Comparison of ENCODE assay signal across 11 cellular contexts in genomic region chr18:5894613-5895299, GRCh38. TPM values are rescaled to one million over a fixed set of nuclear protein-coding genes. Genes with fewer than 3 reads are reported as not detected.
DNase-seq lines count a peak whose midpoint lies in the region; ATAC-seq and TF ChIP-seq lines count a peak whose summit lies in the region.
"Had no signal": no experiment of that assay in that cellular context is flagged by ENCODE, and none has a peak within 500 bp of the region (broad histone marks: within the 10 kb centered on the region; RNA-seq: fewer than 3 reads in every experiment).

No MANE protein-coding gene starts in this region.

- POLR2A ChIA-PET in activated CD8-positive, alpha-beta T cell treated with anti-CD3 and anti-CD28 coated beads for 36 hours (lab: Charles Lee): no interaction called here
- POLR2A ChIA-PET in activated CD8-positive, alpha-beta T cell treated with anti-CD3 and anti-CD28 coated beads, Interleukin-2, amount 10 ng/mL, durations not matched to agents 7 days and 5 days (lab: Charles Lee): no interaction called here

- H3K36me3 Mint-ChIP-seq in activated CD8-positive, alpha-beta T cell treated with anti-CD3 and anti-CD28 coated beads for 36 hours (ENCODE audit: low read depth): no peaks in the 10 kb centered on the region
- no peaks in the 10 kb centered on the region for H3K36me3 Mint-ChIP-seq in activated CD8-positive, alpha-beta T cell treated with anti-CD3 and anti-CD28 coated beads, Interleukin-2, amount 10 ng/mL, durations not matched to agents 7 days and 5 days (ENCODE audit: low read depth)

- WGBS in liver: 3% methylated on average over 56 of the region's 56 CpGs

- H3K4me3 ChIP-seq in liver (ENCODE audit: low read depth in 1 of 3, low read length in 3 of 3) (peak overlapping the region in 2 of 3 donors; percentile 23 to 67), tibial artery (peak overlapping the region; percentile 35 to 50)

- peaks cover 8 to 33% (median 20%) of the 10 kb centered on the region in 4 donors for H3K4me1 ChIP-seq in liver (ENCODE audit: control insufficient read depth in 4 of 4, insufficient read depth in 4 of 4, low read length in 3 of 4)
- H3K4me1 ChIP-seq in tibial artery: peaks cover 0 to 33% (median 26%) of the 10 kb centered on the region in 4 donors

- no peaks in the 10 kb centered on the region for H3K9me3 Mint-ChIP-seq in activated CD8-positive, alpha-beta T cell treated with anti-CD3 and anti-CD28 coated beads for 36 hours
- no peaks in the 10 kb centered on the region for H3K9me3 Mint-ChIP-seq in activated CD8-positive, alpha-beta T cell treated with anti-CD3 and anti-CD28 coated beads, Interleukin-2, amount 10 ng/mL, durations not matched to agents 7 days and 5 days (ENCODE audit: insufficient read depth)

- no peak overlapping the region for H3K9ac ChIP-seq in liver (ENCODE audit: low read depth in 1 of 2, low read length in 2 of 2)

- no peak for ATAC-seq in activated CD8-positive, alpha-beta T cell treated with anti-CD3 and anti-CD28 coated beads for 36 hours
- ATAC-seq in activated CD8-positive, alpha-beta T cell treated with anti-CD3 and anti-CD28 coated beads, Interleukin-2, amount 10 ng/mL, durations not matched to agents 7 days and 5 days: no peak

- peak overlapping the region; percentile 51 for H3K27ac ChIP-seq in angular gyrus (ENCODE audit: low read depth, low read length)
- H3K27ac ChIP-seq in liver (ENCODE audit: low read depth in 1 of 2, low read length in 2 of 2): no peak overlapping the region
- no peak overlapping the region for H3K27ac ChIP-seq in tibial artery

- no peak for TF ChIP-seq RAD21 in liver (IDR thresholded peaks at IDR 0.05)

- no peak for DNase-seq in activated CD8-positive, alpha-beta T cell treated with anti-CD3 and anti-CD28 coated beads for 36 hours
- DNase-seq in activated CD8-positive, alpha-beta T cell treated with anti-CD3 and anti-CD28 coated beads, Interleukin-2, amount 10 ng/mL, durations not matched to agents 7 days and 5 days: no peak
- DNase-seq in tibial artery (peak in 1 of 2 donors; percentile 54), SHP77 treated with DMSO at 0.1 percent for 48 hours (lab: John Stamatoyannopoulos, UW) (no peak), globus pallidus (ENCODE audit: low spot score) (no peak)
- DNase-seq in stimulated activated CD4-positive, alpha-beta T cell treated with anti-CD3 and anti-CD28 coated beads, Interleukin-4, amount 100 ng/mL, for 4 hours: no peak
- DNase-seq: DND-41 had no signal

- H3K36me3 ChIP-seq in liver (ENCODE audit: control insufficient read depth in 4 of 4, insufficient read depth in 3 of 4, low read depth in 1 of 4, low read length in 3 of 4) (no peaks in the 10 kb centered on the region), tibial artery (no peaks in the 10 kb centered on the region)

- H3K27me3 ChIP-seq in liver (ENCODE audit: control insufficient read depth in 4 of 4, insufficient read depth in 4 of 4, low read length in 3 of 4) (peaks cover 0 to 20% (median 8%) of the 10 kb centered on the region in 4 donors), tibial artery (peaks cover 0 to 73% of the 10 kb centered on the region in 2 donors)

- H3K4me1 Mint-ChIP-seq in activated CD8-positive, alpha-beta T cell treated with anti-CD3 and anti-CD28 coated beads for 36 hours (ENCODE audit: low read depth): peaks cover 8% of the 10 kb centered on the region
- peaks cover 2% of the 10 kb centered on the region for H3K4me1 Mint-ChIP-seq in activated CD8-positive, alpha-beta T cell treated with anti-CD3 and anti-CD28 coated beads, Interleukin-2, amount 10 ng/mL, durations not matched to agents 7 days and 5 days (ENCODE audit: low read depth)

- H3K27ac Mint-ChIP-seq in activated CD8-positive, alpha-beta T cell treated with anti-CD3 and anti-CD28 coated beads for 36 hours: no peak overlapping the region
- H3K27ac Mint-ChIP-seq in activated CD8-positive, alpha-beta T cell treated with anti-CD3 and anti-CD28 coated beads, Interleukin-2, amount 10 ng/mL, durations not matched to agents 7 days and 5 days: no peak overlapping the region

- peaks cover 60% of the 10 kb centered on the region for H3K27me3 Mint-ChIP-seq in activated CD8-positive, alpha-beta T cell treated with anti-CD3 and anti-CD28 coated beads for 36 hours
- peaks cover 64% of the 10 kb centered on the region for H3K27me3 Mint-ChIP-seq in activated CD8-positive, alpha-beta T cell treated with anti-CD3 and anti-CD28 coated beads, Interleukin-2, amount 10 ng/mL, durations not matched to agents 7 days and 5 days (ENCODE audit: low read depth)

- TF ChIP-seq CTCF in activated CD8-positive, alpha-beta T cell treated with anti-CD3 and anti-CD28 coated beads for 36 hours (IDR thresholded peaks at IDR 0.05): no peak
- TF ChIP-seq CTCF in liver (IDR thresholded peaks at IDR 0.05; ENCODE audit: low read depth, low read length, missing input control): no peak
- TF ChIP-seq CTCF in tibial artery (IDR thresholded peaks at IDR 0.05): no peak

- CTCF ChIA-PET in activated CD8-positive, alpha-beta T cell treated with anti-CD3 and anti-CD28 coated beads for 36 hours (lab: Charles Lee): interaction anchor here (1.3 to 1.4 kb wide), 2 partner anchors 10 to 15 kb away, joined by 4 read pairs; no protein-coding TSS in a partner anchor
- CTCF ChIA-PET in activated CD8-positive, alpha-beta T cell treated with anti-CD3 and anti-CD28 coated beads, Interleukin-2, amount 10 ng/mL, durations not matched to agents 7 days and 5 days (lab: Charles Lee): interaction anchor here (1.5 kb wide), 1 partner anchor 16 kb away, joined by 5 read pairs; no protein-coding TSS in a partner anchor

- peak overlapping the region; percentile 2 for H3K4me3 Mint-ChIP-seq in activated CD8-positive, alpha-beta T cell treated with anti-CD3 and anti-CD28 coated beads for 36 hours
- H3K4me3 Mint-ChIP-seq in activated CD8-positive, alpha-beta T cell treated with anti-CD3 and anti-CD28 coated beads, Interleukin-2, amount 10 ng/mL, durations not matched to agents 7 days and 5 days: no peak overlapping the region

- intact Hi-C loops in activated CD8-positive, alpha-beta T cell treated with anti-CD3 and anti-CD28 coated beads for 36 hours (cut with micrococcal nuclease): no loop called here
- intact Hi-C loops in tibial artery (cut with DNase I; ENCODE audit: low total_unique reads): no loop called here

- no peaks in the 10 kb centered on the region for H3K9me3 ChIP-seq in liver (ENCODE audit: control insufficient read depth in 4 of 4, low read length in 3 of 4)
- H3K9me3 ChIP-seq in tibial artery: no peaks in the 10 kb centered on the region

TF ChIP-seq in liver, 16 proteins besides CTCF, POLR2A, EP300 and RAD21:
- TF ChIP-seq NR2F2 (IDR thresholded peaks at IDR 0.05) (no peak), HNF4G (IDR thresholded peaks at IDR 0.05) (no peak), SP1 (IDR thresholded peaks at IDR 0.05) (no peak), FOXA2 (IDR thresholded peaks at IDR 0.05) (no peak)
TF ChIP-seq in liver: peak in this region for 0.

RNA-seq across cellular contexts. Expression of gene TMEM200C, which starts 0.6 kb away (rescaled TPM):
- total RNA-seq in activated CD8-positive, alpha-beta T cell treated with anti-CD3 and anti-CD28 coated beads for 36 hours: not detected
- not detected for total RNA-seq in activated CD8-positive, alpha-beta T cell treated with anti-CD3 and anti-CD28 coated beads, Interleukin-2, amount 10 ng/mL, durations not matched to agents 7 days and 5 days
- under 1 TPM; 0.23 to 0.25 TPM for total RNA-seq in liver
- under 1 TPM; 0.08 to 0.58 TPM for polyA plus RNA-seq in liver
- total RNA-seq: pulmonary artery endothelial cell; T-helper 2 cell treated with Interferon-gamma antibody and Interleukin-4, amounts not matched to agents 100 ng/mL and 5 ng/mL, for 36 hours had no signal
